Comparison of ENCODE assay signal across 2 cellular contexts in the genomic region with DNA sequence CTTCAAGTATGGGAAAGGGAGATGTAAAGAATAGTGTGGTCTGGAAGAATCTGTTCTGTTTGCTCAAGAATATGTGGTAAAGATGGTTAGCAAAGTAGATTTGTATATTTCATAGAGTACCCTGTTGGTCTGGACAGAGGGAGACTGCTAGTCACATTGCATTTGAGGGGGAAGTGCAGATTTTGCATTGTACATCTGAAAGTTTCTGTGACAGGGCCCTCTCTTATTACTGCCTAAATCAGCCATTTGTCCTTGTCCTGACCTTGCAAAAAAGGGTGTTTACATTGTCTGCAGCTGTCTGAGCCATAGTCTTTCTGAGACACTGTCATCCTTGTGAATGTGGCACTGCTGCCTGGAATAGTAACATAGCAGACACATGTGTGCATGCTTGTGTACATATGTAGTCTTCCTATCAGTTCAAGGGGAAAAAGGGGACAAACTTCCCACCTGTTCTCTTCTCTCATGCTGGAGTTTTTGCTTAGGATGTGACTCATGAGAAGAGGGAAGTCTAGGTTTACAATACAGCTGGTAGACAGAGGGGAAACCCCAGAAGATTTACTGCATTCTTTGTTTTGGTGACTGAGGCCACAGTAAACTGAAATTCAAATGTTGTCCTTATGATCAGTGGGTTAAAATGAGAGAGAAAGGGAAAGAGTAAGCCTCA.
TF ChIP-seq lines count a peak whose summit lies in the region.

No MANE protein-coding gene starts in this region.

TF ChIP-seq in IMR-90, 13 proteins besides CTCF, POLR2A, EP300 and RAD21:
- TF ChIP-seq MXI1 (IDR thresholded peaks at IDR 0.05; ENCODE audit: borderline replicate concordance, low read depth, low read length), result no peak
- TF ChIP-seq RFX5 (IDR thresholded peaks at IDR 0.05; ENCODE audit: low read depth, low read length), result no peak
TF ChIP-seq in IMR-90: peak in this region for 0.

TF ChIP-seq in H1, 55 proteins besides CTCF, POLR2A, EP300 and RAD21:
- no peak for TF ChIP-seq JUND (IDR thresholded peaks at IDR 0.05; ENCODE audit: low read length)
- TF ChIP-seq NRF1 (IDR thresholded peaks at IDR 0.05; ENCODE audit: low read depth, low read length), result no peak
- TF ChIP-seq YY1 (IDR thresholded peaks at IDR 0.05; ENCODE audit: low read depth, low read length), result no peak
- TF ChIP-seq TCF12 (IDR thresholded peaks at IDR 0.05; ENCODE audit: low read depth, low read length), result no peak
- TF ChIP-seq, protein P1, sequence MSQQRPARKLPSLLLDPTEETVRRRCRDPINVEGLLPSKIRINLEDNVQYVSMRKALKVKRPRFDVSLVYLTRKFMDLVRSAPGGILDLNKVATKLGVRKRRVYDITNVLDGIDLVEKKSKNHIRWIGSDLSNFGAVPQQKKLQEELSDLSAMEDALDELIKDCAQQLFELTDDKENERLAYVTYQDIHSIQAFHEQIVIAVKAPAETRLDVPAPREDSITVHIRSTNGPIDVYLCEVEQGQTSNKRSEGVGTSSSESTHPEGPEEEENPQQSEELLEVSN (IDR thresholded peaks at IDR 0.05), result no peak
- TF ChIP-seq SAP30 (IDR thresholded peaks at IDR 0.05; ENCODE audit: insufficient read depth, insufficient replicate concordance, low read length), result no peak
- TF ChIP-seq SRF (IDR thresholded peaks at IDR 0.05; ENCODE audit: low read depth, low read length), result no peak
- TF ChIP-seq BCL11A (IDR thresholded peaks at IDR 0.05; ENCODE audit: low read depth in 2 of 2, low read length in 2 of 2), result no peak
- TF ChIP-seq KDM1A (IDR thresholded peaks at IDR 0.05; ENCODE audit: borderline replicate concordance, low read length), result no peak
- no peak for TF ChIP-seq CTBP2 (IDR thresholded peaks at IDR 0.05; ENCODE audit: borderline replicate concordance, insufficient read depth, insufficient read length, low read length)
- no peak for TF ChIP-seq SP4 (IDR thresholded peaks at IDR 0.05; ENCODE audit: low read length)
- TF ChIP-seq SP1 (IDR thresholded peaks at IDR 0.05; ENCODE audit: low read depth, low read length), result no peak
- no peak for TF ChIP-seq POU5F1 (IDR thresholded peaks at IDR 0.05; ENCODE audit: low read depth, low read length)
- TF ChIP-seq RNF2 (IDR thresholded peaks at IDR 0.05; ENCODE audit: borderline replicate concordance, low read depth, low read length, missing control alignments, poor library complexity, severe bottlenecking), result no peak
- TF ChIP-seq POLR2AphosphoS5 (IDR thresholded peaks at IDR 0.05; ENCODE audit: low read depth, low read length), result no peak
- no peak for TF ChIP-seq CHD2 (IDR thresholded peaks at IDR 0.05; ENCODE audit: low read length)
- TF ChIP-seq HDAC2 (IDR thresholded peaks at IDR 0.05; ENCODE audit: borderline replicate concordance in 1 of 2, low read depth in 2 of 2, low read length in 2 of 2), result no peak
- no peak for TF ChIP-seq CBX8 (IDR thresholded peaks at IDR 0.05; ENCODE audit: borderline replicate concordance, low read depth, low read length)
- TF ChIP-seq, protein P2, sequence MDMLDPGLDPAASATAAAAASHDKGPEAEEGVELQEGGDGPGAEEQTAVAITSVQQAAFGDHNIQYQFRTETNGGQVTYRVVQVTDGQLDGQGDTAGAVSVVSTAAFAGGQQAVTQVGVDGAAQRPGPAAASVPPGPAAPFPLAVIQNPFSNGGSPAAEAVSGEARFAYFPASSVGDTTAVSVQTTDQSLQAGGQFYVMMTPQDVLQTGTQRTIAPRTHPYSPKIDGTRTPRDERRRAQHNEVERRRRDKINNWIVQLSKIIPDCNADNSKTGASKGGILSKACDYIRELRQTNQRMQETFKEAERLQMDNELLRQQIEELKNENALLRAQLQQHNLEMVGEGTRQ (IDR thresholded peaks at IDR 0.05; ENCODE audit: low read length), result no peak
- TF ChIP-seq, protein P3, sequence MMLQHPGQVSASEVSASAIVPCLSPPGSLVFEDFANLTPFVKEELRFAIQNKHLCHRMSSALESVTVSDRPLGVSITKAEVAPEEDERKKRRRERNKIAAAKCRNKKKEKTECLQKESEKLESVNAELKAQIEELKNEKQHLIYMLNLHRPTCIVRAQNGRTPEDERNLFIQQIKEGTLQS (IDR thresholded peaks at IDR 0.05; ENCODE audit: insufficient read depth, low read depth, low read length), result no peak
